Comparison of ENCODE assay signal across 3 cellular contexts in the genomic region with DNA sequence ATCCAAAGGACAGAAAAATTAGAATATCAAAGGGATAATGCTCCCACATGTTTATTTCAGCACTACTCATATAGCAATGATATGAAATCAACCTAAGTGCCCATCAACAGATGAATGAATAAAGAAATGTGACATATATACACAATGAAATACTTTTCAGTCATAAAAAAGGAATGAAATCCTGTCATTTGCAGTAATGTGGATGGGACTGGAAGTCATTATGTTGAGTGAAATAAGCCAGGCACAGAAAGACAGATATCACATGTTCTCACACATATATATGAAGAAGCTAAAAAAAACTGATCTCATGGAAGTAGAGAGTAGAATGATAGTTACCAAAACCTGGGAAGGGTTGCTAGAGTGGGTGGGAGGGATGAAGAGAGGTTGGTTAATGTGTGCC.
A peak's percentile ranks its signal among the peaks of the same experiment; 100 is the strongest.
TF ChIP-seq lines count a peak whose summit lies in the region.

No MANE protein-coding gene starts in this region.

TF ChIP-seq in SK-N-SH, 30 proteins besides CTCF, POLR2A, EP300 and RAD21 (continued from another document):
- TF ChIP-seq, protein P1, sequence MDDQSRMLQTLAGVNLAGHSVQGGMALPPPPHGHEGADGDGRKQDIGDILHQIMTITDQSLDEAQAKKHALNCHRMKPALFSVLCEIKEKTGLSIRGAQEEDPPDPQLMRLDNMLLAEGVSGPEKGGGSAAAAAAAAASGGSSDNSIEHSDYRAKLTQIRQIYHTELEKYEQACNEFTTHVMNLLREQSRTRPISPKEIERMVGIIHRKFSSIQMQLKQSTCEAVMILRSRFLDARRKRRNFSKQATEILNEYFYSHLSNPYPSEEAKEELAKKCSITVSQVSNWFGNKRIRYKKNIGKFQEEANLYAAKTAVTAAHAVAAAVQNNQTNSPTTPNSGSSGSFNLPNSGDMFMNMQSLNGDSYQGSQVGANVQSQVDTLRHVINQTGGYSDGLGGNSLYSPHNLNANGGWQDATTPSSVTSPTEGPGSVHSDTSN (IDR thresholded peaks at IDR 0.05), result peak; percentile 48
- no peak for TF ChIP-seq EZH2phosphoT487 (IDR thresholded peaks at IDR 0.05; ENCODE audit: borderline replicate concordance, low read depth)
TF ChIP-seq in SK-N-SH: peak in this region for 2.

TF ChIP-seq in SK-N-SH treated with all-trans-retinoic acid at 6 μM for 48 hours, 23 proteins besides CTCF, POLR2A, EP300 and RAD21 (continued from another document):
- TF ChIP-seq, protein P2, sequence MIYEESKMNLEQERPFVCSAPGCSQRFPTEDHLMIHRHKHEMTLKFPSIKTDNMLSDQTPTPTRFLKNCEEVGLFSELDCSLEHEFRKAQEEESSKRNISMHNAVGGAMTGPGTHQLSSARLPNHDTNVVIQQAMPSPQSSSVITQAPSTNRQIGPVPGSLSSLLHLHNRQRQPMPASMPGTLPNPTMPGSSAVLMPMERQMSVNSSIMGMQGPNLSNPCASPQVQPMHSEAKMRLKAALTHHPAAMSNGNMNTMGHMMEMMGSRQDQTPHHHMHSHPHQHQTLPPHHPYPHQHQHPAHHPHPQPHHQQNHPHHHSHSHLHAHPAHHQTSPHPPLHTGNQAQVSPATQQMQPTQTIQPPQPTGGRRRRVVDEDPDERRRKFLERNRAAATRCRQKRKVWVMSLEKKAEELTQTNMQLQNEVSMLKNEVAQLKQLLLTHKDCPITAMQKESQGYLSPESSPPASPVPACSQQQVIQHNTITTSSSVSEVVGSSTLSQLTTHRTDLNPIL (CRISPR knock-in tag; IDR thresholded peaks at IDR 0.05; ENCODE audit: low read depth), result no peak
- TF ChIP-seq ISL1 (CRISPR knock-in tag; IDR thresholded peaks at IDR 0.05) (no peak), OSR1 (CRISPR knock-in tag; IDR thresholded peaks at IDR 0.05) (no peak), SNAI2 (CRISPR knock-in tag; IDR thresholded peaks at IDR 0.05) (no peak)
- TF ChIP-seq, protein P3, sequence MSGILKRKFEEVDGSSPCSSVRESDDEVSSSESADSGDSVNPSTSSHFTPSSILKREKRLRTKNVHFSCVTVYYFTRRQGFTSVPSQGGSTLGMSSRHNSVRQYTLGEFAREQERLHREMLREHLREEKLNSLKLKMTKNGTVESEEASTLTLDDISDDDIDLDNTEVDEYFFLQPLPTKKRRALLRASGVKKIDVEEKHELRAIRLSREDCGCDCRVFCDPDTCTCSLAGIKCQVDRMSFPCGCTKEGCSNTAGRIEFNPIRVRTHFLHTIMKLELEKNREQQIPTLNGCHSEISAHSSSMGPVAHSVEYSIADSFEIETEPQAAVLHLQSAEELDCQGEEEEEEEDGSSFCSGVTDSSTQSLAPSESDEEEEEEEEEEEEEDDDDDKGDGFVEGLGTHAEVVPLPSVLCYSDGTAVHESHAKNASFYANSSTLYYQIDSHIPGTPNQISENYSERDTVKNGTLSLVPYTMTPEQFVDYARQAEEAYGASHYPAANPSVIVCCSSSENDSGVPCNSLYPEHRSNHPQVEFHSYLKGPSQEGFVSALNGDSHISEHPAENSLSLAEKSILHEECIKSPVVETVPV (CRISPR knock-in tag; IDR thresholded peaks at IDR 0.05), result no peak
- TF ChIP-seq, protein P4, sequence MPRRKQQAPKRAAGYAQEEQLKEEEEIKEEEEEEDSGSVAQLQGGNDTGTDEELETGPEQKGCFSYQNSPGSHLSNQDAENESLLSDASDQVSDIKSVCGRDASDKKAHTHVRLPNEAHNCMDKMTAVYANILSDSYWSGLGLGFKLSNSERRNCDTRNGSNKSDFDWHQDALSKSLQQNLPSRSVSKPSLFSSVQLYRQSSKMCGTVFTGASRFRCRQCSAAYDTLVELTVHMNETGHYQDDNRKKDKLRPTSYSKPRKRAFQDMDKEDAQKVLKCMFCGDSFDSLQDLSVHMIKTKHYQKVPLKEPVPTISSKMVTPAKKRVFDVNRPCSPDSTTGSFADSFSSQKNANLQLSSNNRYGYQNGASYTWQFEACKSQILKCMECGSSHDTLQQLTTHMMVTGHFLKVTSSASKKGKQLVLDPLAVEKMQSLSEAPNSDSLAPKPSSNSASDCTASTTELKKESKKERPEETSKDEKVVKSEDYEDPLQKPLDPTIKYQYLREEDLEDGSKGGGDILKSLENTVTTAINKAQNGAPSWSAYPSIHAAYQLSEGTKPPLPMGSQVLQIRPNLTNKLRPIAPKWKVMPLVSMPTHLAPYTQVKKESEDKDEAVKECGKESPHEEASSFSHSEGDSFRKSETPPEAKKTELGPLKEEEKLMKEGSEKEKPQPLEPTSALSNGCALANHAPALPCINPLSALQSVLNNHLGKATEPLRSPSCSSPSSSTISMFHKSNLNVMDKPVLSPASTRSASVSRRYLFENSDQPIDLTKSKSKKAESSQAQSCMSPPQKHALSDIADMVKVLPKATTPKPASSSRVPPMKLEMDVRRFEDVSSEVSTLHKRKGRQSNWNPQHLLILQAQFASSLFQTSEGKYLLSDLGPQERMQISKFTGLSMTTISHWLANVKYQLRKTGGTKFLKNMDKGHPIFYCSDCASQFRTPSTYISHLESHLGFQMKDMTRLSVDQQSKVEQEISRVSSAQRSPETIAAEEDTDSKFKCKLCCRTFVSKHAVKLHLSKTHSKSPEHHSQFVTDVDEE (CRISPR knock-in tag; IDR thresholded peaks at IDR 0.05), result no peak

TF ChIP-seq in neural cell, 6 proteins besides CTCF, POLR2A, EP300 and RAD21 (continued from another document):
- TF ChIP-seq, protein P5, sequence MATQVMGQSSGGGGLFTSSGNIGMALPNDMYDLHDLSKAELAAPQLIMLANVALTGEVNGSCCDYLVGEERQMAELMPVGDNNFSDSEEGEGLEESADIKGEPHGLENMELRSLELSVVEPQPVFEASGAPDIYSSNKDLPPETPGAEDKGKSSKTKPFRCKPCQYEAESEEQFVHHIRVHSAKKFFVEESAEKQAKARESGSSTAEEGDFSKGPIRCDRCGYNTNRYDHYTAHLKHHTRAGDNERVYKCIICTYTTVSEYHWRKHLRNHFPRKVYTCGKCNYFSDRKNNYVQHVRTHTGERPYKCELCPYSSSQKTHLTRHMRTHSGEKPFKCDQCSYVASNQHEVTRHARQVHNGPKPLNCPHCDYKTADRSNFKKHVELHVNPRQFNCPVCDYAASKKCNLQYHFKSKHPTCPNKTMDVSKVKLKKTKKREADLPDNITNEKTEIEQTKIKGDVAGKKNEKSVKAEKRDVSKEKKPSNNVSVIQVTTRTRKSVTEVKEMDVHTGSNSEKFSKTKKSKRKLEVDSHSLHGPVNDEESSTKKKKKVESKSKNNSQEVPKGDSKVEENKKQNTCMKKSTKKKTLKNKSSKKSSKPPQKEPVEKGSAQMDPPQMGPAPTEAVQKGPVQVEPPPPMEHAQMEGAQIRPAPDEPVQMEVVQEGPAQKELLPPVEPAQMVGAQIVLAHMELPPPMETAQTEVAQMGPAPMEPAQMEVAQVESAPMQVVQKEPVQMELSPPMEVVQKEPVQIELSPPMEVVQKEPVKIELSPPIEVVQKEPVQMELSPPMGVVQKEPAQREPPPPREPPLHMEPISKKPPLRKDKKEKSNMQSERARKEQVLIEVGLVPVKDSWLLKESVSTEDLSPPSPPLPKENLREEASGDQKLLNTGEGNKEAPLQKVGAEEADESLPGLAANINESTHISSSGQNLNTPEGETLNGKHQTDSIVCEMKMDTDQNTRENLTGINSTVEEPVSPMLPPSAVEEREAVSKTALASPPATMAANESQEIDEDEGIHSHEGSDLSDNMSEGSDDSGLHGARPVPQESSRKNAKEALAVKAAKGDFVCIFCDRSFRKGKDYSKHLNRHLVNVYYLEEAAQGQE (IDR thresholded peaks at IDR 0.05; ENCODE audit: borderline replicate concordance), result no peak
- no peak for TF ChIP-seq EZH2 (IDR thresholded peaks at IDR 0.05; ENCODE audit: borderline replicate concordance, insufficient read depth, low read length, poor library complexity, severe bottlenecking)
- no peak for TF ChIP-seq POLR2AphosphoS5 (IDR thresholded peaks at IDR 0.05)
- no peak for TF ChIP-seq SMC3 (conservative IDR thresholded peaks at IDR 0.05; ENCODE audit: poor library complexity)
